Comparison of ENCODE assay signal across 1 cellular context in genomic region chr6:24855389-24856245, GRCh38.
TF ChIP-seq lines count a peak whose summit lies in the region.

No MANE protein-coding gene starts in this region.

TF ChIP-seq in K562, 482 proteins besides CTCF, POLR2A, EP300 and RAD21 (continued from another document):
- TF ChIP-seq MYC (IDR thresholded peaks at IDR 0.05; ENCODE audit: low read depth, low read length) (peak; percentile 48; the same call in 1 of the 2 replicates), MYC (CRISPR knock-in tag; IDR thresholded peaks at IDR 0.05; ENCODE audit: borderline replicate concordance, low read depth) (no peak), SMC3 (conservative IDR thresholded peaks at IDR 0.05; ENCODE audit: insufficient read depth, low read depth, low read length) (peak; percentile 87), MAFG (tag; conservative IDR thresholded peaks at IDR 0.05) (peak; percentile 23; the same call in 1 of the 2 replicates)
- TF ChIP-seq, protein P1, sequence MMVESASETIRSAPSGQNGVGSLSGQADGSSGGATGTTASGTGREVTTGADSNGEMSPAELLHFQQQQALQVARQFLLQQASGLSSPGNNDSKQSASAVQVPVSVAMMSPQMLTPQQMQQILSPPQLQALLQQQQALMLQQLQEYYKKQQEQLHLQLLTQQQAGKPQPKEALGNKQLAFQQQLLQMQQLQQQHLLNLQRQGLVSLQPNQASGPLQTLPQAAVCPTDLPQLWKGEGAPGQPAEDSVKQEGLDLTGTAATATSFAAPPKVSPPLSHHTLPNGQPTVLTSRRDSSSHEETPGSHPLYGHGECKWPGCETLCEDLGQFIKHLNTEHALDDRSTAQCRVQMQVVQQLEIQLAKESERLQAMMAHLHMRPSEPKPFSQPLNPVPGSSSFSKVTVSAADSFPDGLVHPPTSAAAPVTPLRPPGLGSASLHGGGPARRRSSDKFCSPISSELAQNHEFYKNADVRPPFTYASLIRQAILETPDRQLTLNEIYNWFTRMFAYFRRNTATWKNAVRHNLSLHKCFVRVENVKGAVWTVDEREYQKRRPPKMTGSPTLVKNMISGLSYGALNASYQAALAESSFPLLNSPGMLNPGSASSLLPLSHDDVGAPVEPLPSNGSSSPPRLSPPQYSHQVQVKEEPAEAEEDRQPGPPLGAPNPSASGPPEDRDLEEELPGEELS (CRISPR knock-in tag; IDR thresholded peaks at IDR 0.05; ENCODE audit: borderline replicate concordance): no peak
- TF ChIP-seq, protein P2, sequence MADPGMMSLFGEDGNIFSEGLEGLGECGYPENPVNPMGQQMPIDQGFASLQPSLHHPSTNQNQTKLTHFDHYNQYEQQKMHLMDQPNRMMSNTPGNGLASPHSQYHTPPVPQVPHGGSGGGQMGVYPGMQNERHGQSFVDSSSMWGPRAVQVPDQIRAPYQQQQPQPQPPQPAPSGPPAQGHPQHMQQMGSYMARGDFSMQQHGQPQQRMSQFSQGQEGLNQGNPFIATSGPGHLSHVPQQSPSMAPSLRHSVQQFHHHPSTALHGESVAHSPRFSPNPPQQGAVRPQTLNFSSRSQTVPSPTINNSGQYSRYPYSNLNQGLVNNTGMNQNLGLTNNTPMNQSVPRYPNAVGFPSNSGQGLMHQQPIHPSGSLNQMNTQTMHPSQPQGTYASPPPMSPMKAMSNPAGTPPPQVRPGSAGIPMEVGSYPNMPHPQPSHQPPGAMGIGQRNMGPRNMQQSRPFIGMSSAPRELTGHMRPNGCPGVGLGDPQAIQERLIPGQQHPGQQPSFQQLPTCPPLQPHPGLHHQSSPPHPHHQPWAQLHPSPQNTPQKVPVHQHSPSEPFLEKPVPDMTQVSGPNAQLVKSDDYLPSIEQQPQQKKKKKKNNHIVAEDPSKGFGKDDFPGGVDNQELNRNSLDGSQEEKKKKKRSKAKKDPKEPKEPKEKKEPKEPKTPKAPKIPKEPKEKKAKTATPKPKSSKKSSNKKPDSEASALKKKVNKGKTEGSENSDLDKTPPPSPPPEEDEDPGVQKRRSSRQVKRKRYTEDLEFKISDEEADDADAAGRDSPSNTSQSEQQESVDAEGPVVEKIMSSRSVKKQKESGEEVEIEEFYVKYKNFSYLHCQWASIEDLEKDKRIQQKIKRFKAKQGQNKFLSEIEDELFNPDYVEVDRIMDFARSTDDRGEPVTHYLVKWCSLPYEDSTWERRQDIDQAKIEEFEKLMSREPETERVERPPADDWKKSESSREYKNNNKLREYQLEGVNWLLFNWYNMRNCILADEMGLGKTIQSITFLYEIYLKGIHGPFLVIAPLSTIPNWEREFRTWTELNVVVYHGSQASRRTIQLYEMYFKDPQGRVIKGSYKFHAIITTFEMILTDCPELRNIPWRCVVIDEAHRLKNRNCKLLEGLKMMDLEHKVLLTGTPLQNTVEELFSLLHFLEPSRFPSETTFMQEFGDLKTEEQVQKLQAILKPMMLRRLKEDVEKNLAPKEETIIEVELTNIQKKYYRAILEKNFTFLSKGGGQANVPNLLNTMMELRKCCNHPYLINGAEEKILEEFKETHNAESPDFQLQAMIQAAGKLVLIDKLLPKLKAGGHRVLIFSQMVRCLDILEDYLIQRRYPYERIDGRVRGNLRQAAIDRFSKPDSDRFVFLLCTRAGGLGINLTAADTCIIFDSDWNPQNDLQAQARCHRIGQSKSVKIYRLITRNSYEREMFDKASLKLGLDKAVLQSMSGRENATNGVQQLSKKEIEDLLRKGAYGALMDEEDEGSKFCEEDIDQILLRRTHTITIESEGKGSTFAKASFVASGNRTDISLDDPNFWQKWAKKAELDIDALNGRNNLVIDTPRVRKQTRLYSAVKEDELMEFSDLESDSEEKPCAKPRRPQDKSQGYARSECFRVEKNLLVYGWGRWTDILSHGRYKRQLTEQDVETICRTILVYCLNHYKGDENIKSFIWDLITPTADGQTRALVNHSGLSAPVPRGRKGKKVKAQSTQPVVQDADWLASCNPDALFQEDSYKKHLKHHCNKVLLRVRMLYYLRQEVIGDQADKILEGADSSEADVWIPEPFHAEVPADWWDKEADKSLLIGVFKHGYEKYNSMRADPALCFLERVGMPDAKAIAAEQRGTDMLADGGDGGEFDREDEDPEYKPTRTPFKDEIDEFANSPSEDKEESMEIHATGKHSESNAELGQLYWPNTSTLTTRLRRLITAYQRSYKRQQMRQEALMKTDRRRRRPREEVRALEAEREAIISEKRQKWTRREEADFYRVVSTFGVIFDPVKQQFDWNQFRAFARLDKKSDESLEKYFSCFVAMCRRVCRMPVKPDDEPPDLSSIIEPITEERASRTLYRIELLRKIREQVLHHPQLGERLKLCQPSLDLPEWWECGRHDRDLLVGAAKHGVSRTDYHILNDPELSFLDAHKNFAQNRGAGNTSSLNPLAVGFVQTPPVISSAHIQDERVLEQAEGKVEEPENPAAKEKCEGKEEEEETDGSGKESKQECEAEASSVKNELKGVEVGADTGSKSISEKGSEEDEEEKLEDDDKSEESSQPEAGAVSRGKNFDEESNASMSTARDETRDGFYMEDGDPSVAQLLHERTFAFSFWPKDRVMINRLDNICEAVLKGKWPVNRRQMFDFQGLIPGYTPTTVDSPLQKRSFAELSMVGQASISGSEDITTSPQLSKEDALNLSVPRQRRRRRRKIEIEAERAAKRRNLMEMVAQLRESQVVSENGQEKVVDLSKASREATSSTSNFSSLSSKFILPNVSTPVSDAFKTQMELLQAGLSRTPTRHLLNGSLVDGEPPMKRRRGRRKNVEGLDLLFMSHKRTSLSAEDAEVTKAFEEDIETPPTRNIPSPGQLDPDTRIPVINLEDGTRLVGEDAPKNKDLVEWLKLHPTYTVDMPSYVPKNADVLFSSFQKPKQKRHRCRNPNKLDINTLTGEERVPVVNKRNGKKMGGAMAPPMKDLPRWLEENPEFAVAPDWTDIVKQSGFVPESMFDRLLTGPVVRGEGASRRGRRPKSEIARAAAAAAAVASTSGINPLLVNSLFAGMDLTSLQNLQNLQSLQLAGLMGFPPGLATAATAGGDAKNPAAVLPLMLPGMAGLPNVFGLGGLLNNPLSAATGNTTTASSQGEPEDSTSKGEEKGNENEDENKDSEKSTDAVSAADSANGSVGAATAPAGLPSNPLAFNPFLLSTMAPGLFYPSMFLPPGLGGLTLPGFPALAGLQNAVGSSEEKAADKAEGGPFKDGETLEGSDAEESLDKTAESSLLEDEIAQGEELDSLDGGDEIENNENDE (IDR thresholded peaks at IDR 0.05; ENCODE audit: low read depth, low read length): no peak
- TF ChIP-seq, protein P3, sequence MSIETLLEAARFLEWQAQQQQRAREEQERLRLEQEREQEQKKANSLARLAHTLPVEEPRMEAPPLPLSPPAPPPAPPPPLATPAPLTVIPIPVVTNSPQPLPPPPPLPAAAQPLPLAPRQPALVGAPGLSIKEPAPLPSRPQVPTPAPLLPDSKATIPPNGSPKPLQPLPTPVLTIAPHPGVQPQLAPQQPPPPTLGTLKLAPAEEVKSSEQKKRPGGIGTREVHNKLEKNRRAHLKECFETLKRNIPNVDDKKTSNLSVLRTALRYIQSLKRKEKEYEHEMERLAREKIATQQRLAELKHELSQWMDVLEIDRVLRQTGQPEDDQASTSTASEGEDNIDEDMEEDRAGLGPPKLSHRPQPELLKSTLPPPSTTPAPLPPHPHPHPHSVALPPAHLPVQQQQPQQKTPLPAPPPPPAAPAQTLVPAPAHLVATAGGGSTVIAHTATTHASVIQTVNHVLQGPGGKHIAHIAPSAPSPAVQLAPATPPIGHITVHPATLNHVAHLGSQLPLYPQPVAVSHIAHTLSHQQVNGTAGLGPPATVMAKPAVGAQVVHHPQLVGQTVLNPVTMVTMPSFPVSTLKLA (conservative IDR thresholded peaks at IDR 0.05): peak; percentile 34 to 44; a peak in 2 of 4 replicates
